In genomic region chr4:145099653-145100052, GRCh38 we compare ENCODE assay signal across 9 cellular contexts. TPM values are rescaled to one million over a fixed set of nuclear protein-coding genes. Genes with fewer than 3 reads are reported as not detected.
DNase-seq lines count a peak whose midpoint lies in the region; ATAC-seq and TF ChIP-seq lines count a peak whose summit lies in the region.
"Had no signal": no experiment of that assay in that cellular context is flagged by ENCODE, and none has a peak within 500 bp of the region (broad histone marks: within the 10 kb centered on the region; RNA-seq: fewer than 3 reads in every experiment).

No MANE protein-coding gene starts in this region.

- intact Hi-C loops in activated B cell treated with CpG ODN at 0.5 μM for 24 hours (cut with micrococcal nuclease): loop anchor here (2.0 to 5.0 kb wide), 3 partner anchors 33 to 1541 kb away; no protein-coding TSS in a partner anchor

- peaks cover 90% of the 10 kb centered on the region for H3K79me2 ChIP-seq in GM23248 (ENCODE audit: insufficient read depth)

- no peak for TF ChIP-seq CTCF in activated B cell treated with CpG ODN at 0.5 μM for 24 hours (IDR thresholded peaks at IDR 0.05)

- H3K4me2 ChIP-seq in GM23248 (ENCODE audit: unreplicated experiment) (peak overlapping the region; percentile 100), neuronal stem cell (ENCODE audit: insufficient read depth, low read length, poor library complexity, severe bottlenecking) (no peak overlapping the region)

- H3K27me3 Mint-ChIP-seq in activated B cell treated with CpG ODN at 0.5 μM for 24 hours (no peaks in the 10 kb centered on the region), immature natural killer cell (ENCODE audit: low read depth in 3 of 3) (peaks cover 9 to 13% (median 11%) of the 10 kb centered on the region in 3 donors)

- H2BK120ac ChIP-seq in neuronal stem cell (ENCODE audit: low read depth, low read length): no peak overlapping the region

- peaks cover 20% of the 10 kb centered on the region for H3F3A ChIP-seq in GM23248 (ENCODE audit: insufficient read depth)

- H3K27ac ChIP-seq in GM23248: peak overlapping the region; percentile 92
- no peak overlapping the region for H3K27ac ChIP-seq in neuronal stem cell (replicated peaks; ENCODE audit: low read length)

- H3K18ac ChIP-seq in neuronal stem cell (ENCODE audit: low read length): no peak overlapping the region

- H3K4ac ChIP-seq in neuronal stem cell (ENCODE audit: low read length): no peak overlapping the region

- H3K36me3 ChIP-seq in GM23248 (ENCODE audit: low read depth): peaks cover 9% of the 10 kb centered on the region
- peaks cover 5 to 66% of the 10 kb centered on the region in 2 donors for H3K36me3 ChIP-seq in neuronal stem cell (replicated peaks in 1 of 2; ENCODE audit: control insufficient read depth in 2 of 2, insufficient read depth in 2 of 2, low read length in 2 of 2)

- no peaks in the 10 kb centered on the region for H3K9me3 ChIP-seq in GM23248 (ENCODE audit: low read depth)
- H3K9me3 ChIP-seq in neuronal stem cell (replicated peaks in 1 of 2; ENCODE audit: control insufficient read depth in 2 of 2, insufficient read depth in 1 of 2, low read depth in 1 of 2, low read length in 2 of 2): peaks cover 3 to 5% of the 10 kb centered on the region in 2 donors
- H3K9me3 ChIP-seq: testis had no signal

- H4K20me1 ChIP-seq in GM23248 (ENCODE audit: insufficient read depth): no peaks in the 10 kb centered on the region

- no peak overlapping the region for H2BK15ac ChIP-seq in neuronal stem cell (ENCODE audit: low read length)

- POLR2A ChIA-PET in activated B cell treated with CpG ODN at 0.5 μM for 24 hours (lab: Charles Lee): interaction anchor here (2.1 kb wide), 1 partner anchor 87 kb away, joined by 5 read pairs; no protein-coding TSS in a partner anchor

- 23 to 31% methylated on average over 5 of the region's 5 CpGs for WGBS in GM23248 (ENCODE audit: low coverage in 1 of 2, low lambda C conversion rate in 2 of 2, missing lambda C conversion rate in 2 of 2), 2 experiments
- WGBS in neuronal stem cell (ENCODE audit: extremely low coverage in 2 of 2, insufficient read length in 2 of 2, insufficient replicate concordance in 1 of 2), 2 donors: no CpG with 5 or more reads among the region's 5 CpGs

- H3K27me3 ChIP-seq in GM23248 (replicated peaks; ENCODE audit: insufficient read depth): no peaks in the 10 kb centered on the region
- no peaks in the 10 kb centered on the region for H3K27me3 ChIP-seq in neuronal stem cell (ENCODE audit: control insufficient read depth in 3 of 3, insufficient read depth in 3 of 3, low read depth in 1 of 3, low read length in 3 of 3)
- H3K27me3 ChIP-seq: testis had no signal

- H3K36me3 Mint-ChIP-seq in activated B cell treated with CpG ODN at 0.5 μM for 24 hours (ENCODE audit: low read depth): peaks cover 36% of the 10 kb centered on the region
- H3K36me3 Mint-ChIP-seq in immature natural killer cell: peaks cover 3 to 7% (median 4%) of the 10 kb centered on the region in 3 donors

- H3K27ac Mint-ChIP-seq in activated B cell treated with CpG ODN at 0.5 μM for 24 hours (peak overlapping the region; percentile 67), immature natural killer cell (peak overlapping the region in 5 of 6 donors; percentile 12 to 94 (median 70))

- ATAC-seq in activated B cell treated with CpG ODN at 0.5 μM for 24 hours (ENCODE audit: low read depth): no peak

- in situ Hi-C loops in GM23248 (cut with MboI): no loop called here

- H3K4me1 ChIP-seq in GM23248 (ENCODE audit: insufficient read depth) (peaks cover 28% of the 10 kb centered on the region), neuronal stem cell (ENCODE audit: control insufficient read depth in 2 of 2, insufficient read depth in 1 of 2, low read depth in 1 of 2, low read length in 2 of 2) (peaks cover 1 to 3% of the 10 kb centered on the region in 2 donors)

- H3K23ac ChIP-seq in neuronal stem cell (ENCODE audit: low read depth, low read length, poor library complexity): no peak overlapping the region

- no peak overlapping the region for H2AFZ ChIP-seq in GM23248
- no peak overlapping the region for H2AFZ ChIP-seq in neuronal stem cell (ENCODE audit: low read length)

- peak; percentile 1 for DNase-seq in A172 (ENCODE audit: low spot score)
- peak; percentile 41 for DNase-seq in GM23248
- DNase-seq in activated B cell treated with CpG ODN at 0.5 μM for 24 hours: no peak
- no peak for DNase-seq in immature natural killer cell
- no peak for DNase-seq in neuronal stem cell (ENCODE audit: low spot score)
- DNase-seq in middle frontal gyrus (ENCODE audit: extremely low spot score, low spot score): no peak
- no peak for DNase-seq in mucosa of gallbladder (ENCODE audit: low spot score)
- no peak for DNase-seq in activated gamma-delta T cell (lab: John Stamatoyannopoulos, UW)
- DNase-seq: testis had no signal

- no peak overlapping the region for H2AK5ac ChIP-seq in neuronal stem cell (ENCODE audit: low read depth, low read length)

- peaks cover 47% of the 10 kb centered on the region for H3K4me1 Mint-ChIP-seq in activated B cell treated with CpG ODN at 0.5 μM for 24 hours
- peaks cover 37 to 42% of the 10 kb centered on the region in 2 donors for H3K4me1 Mint-ChIP-seq in immature natural killer cell

- H3K9me3 Mint-ChIP-seq in activated B cell treated with CpG ODN at 0.5 μM for 24 hours (no peaks in the 10 kb centered on the region), immature natural killer cell (no peaks in the 10 kb centered on the region)

- H3K4me3 ChIP-seq in GM23248 (peak overlapping the region; percentile 79), neuronal stem cell (ENCODE audit: low read length in 2 of 2) (peak overlapping the region in 1 of 2 donors; percentile 79)

- H3K9ac ChIP-seq in GM23248 (peak overlapping the region; percentile 92), neuronal stem cell (ENCODE audit: low read depth, low read length, poor library complexity) (no peak overlapping the region)

- CTCF ChIA-PET in activated B cell treated with CpG ODN at 0.5 μM for 24 hours (lab: Charles Lee): interaction anchor here (1.1 kb wide), 1 partner anchor 518 kb away, joined by 3 read pairs; no protein-coding TSS in a partner anchor

- H4K91ac ChIP-seq in neuronal stem cell (ENCODE audit: low read depth, low read length, poor library complexity): no peak overlapping the region

- no peak overlapping the region for H2BK12ac ChIP-seq in neuronal stem cell (ENCODE audit: low read length)

- no peak overlapping the region for H3K14ac ChIP-seq in neuronal stem cell (ENCODE audit: low read length)

- no peaks in the 10 kb centered on the region for H3K9me2 ChIP-seq in GM23248 (ENCODE audit: insufficient read depth)

- H3K79me1 ChIP-seq in neuronal stem cell (ENCODE audit: low read depth, low read length): peaks cover 3% of the 10 kb centered on the region

- no peak overlapping the region for H4K8ac ChIP-seq in neuronal stem cell (ENCODE audit: low read depth, low read length)

- H3K4me3 Mint-ChIP-seq in activated B cell treated with CpG ODN at 0.5 μM for 24 hours: peak overlapping the region; percentile 94
- H3K4me3 Mint-ChIP-seq in immature natural killer cell: peak overlapping the region; percentile 47 to 92 (median 92)

- H2BK5ac ChIP-seq in neuronal stem cell (ENCODE audit: low read length): no peak overlapping the region

RNA-seq across cellular contexts. Expression of gene ABCE1, which starts 1.5 kb away (rescaled TPM):
- 161 and 173 TPM in 2 replicates for total RNA-seq in A172 (2014; rRNA removed; shearing (Covaris generic))
- total RNA-seq in GM23248 (2014; rRNA removed; shearing (Covaris generic)): 91.4 and 130 TPM in 2 replicates
- 65.3 and 65.5 TPM in 2 replicates for polyA plus RNA-seq in GM23248 (2016; fragmentation: Nextera tagmentation; extraction: Ambion mirVana)
- 75.5 and 81.6 TPM in 2 replicates for total RNA-seq in activated B cell treated with CpG ODN at 0.5 μM for 24 hours
- polyA plus RNA-seq in immature natural killer cell: 10 to 100 TPM; 29.2 to 47.6 (median 34.0) TPM
- polyA plus RNA-seq in neuronal stem cell (2013, experiment 1 of 2): 56.6 TPM
- polyA plus RNA-seq in neuronal stem cell (2013, experiment 2 of 2): 58.3 TPM
- total RNA-seq in mucosa of gallbladder: 33.6 TPM

RNA-seq across cellular contexts. Expression of gene ANAPC10, which starts 1.7 kb away (rescaled TPM):
- 64.3 and 65.8 TPM in 2 replicates for total RNA-seq in A172 (2014; rRNA removed; shearing (Covaris generic))
- total RNA-seq in GM23248 (2014; rRNA removed; shearing (Covaris generic)): 15.2 and 22.4 TPM in 2 replicates
- 28.7 and 31.7 TPM in 2 replicates for polyA plus RNA-seq in GM23248 (2016; fragmentation: Nextera tagmentation; extraction: Ambion mirVana)
- total RNA-seq in activated B cell treated with CpG ODN at 0.5 μM for 24 hours: 18.2 and 21.8 TPM in 2 replicates
- polyA plus RNA-seq in immature natural killer cell: 10 to 100 TPM; 32.6 to 39.7 (median 33.0) TPM
- 26.3 TPM for polyA plus RNA-seq in neuronal stem cell (2013, experiment 1 of 2)
- 27.9 TPM for polyA plus RNA-seq in neuronal stem cell (2013, experiment 2 of 2)
- total RNA-seq in mucosa of gallbladder: 13.6 TPM

Comparison
In these comparisons a context has a peak if more than half of its experiments do, and no peak if none do; other contexts are left out.
1. DNase-seq: peak in A172 (single experiment) and GM23248 (single experiment); none in activated B cell treated with CpG ODN at 0.5 μM for 24 hours (single experiment), immature natural killer cell (0 of 3), neuronal stem cell (single experiment), middle frontal gyrus (single experiment), mucosa of gallbladder (single experiment) and activated gamma-delta T cell (single experiment).